Comparison of ENCODE assay signal across 1 cellular context in the genomic region with DNA sequence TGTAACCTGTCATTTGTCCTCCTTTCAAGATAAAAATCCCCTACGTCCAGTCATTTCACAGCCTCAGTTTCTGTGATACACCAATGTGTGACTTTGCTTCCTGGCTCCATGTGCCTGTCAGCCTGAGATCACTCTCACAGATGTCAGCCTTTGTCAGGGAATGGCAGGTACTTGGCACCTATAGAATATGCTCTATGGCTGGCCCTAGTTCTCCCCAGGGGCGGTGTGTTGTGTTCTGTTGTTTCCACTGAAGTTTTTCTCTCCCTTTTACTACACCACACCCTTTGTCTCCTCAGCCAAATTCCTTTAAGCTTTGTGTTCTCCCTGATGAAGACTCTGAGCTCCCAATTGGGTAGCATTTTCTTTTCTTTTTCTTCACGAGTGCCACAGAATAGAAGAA.
TF ChIP-seq lines count a peak whose summit lies in the region.

No MANE protein-coding gene starts in this region.

TF ChIP-seq in GM23338, 12 proteins besides CTCF, POLR2A, EP300 and RAD21 (continued from another document):
- TF ChIP-seq CREB1 (CRISPR knock-in tag; IDR thresholded peaks at IDR 0.05; ENCODE audit: low read depth) (no peak), NANOG (IDR thresholded peaks at IDR 0.05; ENCODE audit: borderline replicate concordance) (no peak)
